ENCODE assay signal across 1 cellular context in the genomic region with DNA sequence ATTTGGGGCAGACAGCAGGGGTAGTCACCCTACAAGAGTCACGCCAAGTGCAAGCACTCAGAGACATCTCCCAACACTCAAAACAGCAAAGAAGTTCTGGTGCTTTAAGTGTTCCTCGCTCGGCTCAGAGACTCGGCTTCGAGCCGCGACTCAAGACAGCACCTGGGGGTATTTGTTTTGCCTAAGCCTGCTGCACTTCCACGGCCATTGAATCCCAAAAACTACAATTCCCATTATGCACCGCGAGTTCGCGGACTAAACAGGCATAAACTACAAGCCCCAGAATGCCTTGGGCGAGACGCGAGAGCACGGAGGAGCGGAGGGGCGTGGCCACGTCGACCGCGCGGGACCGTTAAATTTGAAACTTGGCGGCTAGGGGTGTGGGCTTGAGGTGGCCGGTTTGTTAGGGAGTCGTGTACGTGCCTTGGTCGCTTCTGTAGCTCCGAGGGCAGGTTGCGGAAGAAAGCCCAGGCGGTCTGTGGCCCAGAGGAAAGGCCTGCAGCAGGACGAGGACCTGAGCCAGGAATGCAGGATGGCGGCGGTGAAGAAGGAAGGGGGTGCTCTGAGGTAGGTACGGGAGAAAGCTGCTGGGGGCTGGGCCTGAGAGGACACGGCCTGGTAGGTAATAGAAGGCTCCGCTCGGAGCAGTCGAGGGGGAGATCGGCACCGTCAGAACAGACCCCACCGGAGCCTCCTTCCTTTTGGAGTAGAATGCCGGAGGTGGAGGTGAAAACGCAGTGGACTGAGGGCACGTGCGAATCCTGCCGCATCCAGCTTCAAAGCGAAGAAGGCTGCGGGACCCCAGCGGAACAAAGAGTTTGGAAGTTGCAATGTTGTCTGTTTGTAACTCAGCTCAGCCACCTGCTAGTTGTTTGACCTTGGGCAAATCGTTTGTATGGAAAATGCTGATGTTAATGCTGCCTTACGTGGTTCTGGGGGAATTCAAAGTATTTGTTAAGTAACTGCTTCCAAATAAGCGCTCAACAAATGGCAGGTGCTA.
A peak's percentile ranks its signal among the peaks of the same experiment; 100 is the strongest.
TF ChIP-seq lines count a peak whose summit lies in the region.

BUB1B (plus strand) TSS at position 381 of the 1,000 bp plus-strand sequence; CDS start at position 533, 152 bp downstream.

TF ChIP-seq in HepG2, 621 proteins besides CTCF, POLR2A, EP300 and RAD21 (continued from another document and continues in another):
- TF ChIP-seq, protein P1, sequence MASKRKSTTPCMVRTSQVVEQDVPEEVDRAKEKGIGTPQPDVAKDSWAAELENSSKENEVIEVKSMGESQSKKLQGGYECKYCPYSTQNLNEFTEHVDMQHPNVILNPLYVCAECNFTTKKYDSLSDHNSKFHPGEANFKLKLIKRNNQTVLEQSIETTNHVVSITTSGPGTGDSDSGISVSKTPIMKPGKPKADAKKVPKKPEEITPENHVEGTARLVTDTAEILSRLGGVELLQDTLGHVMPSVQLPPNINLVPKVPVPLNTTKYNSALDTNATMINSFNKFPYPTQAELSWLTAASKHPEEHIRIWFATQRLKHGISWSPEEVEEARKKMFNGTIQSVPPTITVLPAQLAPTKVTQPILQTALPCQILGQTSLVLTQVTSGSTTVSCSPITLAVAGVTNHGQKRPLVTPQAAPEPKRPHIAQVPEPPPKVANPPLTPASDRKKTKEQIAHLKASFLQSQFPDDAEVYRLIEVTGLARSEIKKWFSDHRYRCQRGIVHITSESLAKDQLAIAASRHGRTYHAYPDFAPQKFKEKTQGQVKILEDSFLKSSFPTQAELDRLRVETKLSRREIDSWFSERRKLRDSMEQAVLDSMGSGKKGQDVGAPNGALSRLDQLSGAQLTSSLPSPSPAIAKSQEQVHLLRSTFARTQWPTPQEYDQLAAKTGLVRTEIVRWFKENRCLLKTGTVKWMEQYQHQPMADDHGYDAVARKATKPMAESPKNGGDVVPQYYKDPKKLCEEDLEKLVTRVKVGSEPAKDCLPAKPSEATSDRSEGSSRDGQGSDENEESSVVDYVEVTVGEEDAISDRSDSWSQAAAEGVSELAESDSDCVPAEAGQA (IDR thresholded peaks at IDR 0.05; ENCODE audit: low read depth) = peak; percentile 82
- TF ChIP-seq, protein P1 (CRISPR knock-in tag; IDR thresholded peaks at IDR 0.05; ENCODE audit: borderline replicate concordance) = no peak
- TF ChIP-seq ZNF570 (CRISPR knock-in tag; IDR thresholded peaks at IDR 0.05; ENCODE audit: borderline replicate concordance) (no peak), ZNF496 (CRISPR knock-in tag; IDR thresholded peaks at IDR 0.05; ENCODE audit: insufficient replicate concordance) (no peak), RXRB (CRISPR knock-in tag; IDR thresholded peaks at IDR 0.05; ENCODE audit: borderline replicate concordance) (peak; percentile 58; the same call in 1 of the 2 replicates), ZNF703 (CRISPR knock-in tag; IDR thresholded peaks at IDR 0.05; ENCODE audit: borderline replicate concordance) (no peak), ZNF737 (CRISPR knock-in tag; IDR thresholded peaks at IDR 0.05; ENCODE audit: borderline replicate concordance) (no peak), PHF21A (CRISPR knock-in tag; IDR thresholded peaks at IDR 0.05) (no peak), ZBTB10 (CRISPR knock-in tag; IDR thresholded peaks at IDR 0.05; ENCODE audit: borderline replicate concordance) (no peak), SOX5 (CRISPR knock-in tag; IDR thresholded peaks at IDR 0.05; ENCODE audit: borderline replicate concordance) (no peak; the same call in 1 of the 2 replicates), LBX2 (CRISPR knock-in tag; IDR thresholded peaks at IDR 0.05; ENCODE audit: borderline replicate concordance) (no peak), FIP1L1 (IDR thresholded peaks at IDR 0.05; ENCODE audit: borderline replicate concordance, insufficient read depth, low read depth, low read length) (no peak), ZNF224 (CRISPR knock-in tag; IDR thresholded peaks at IDR 0.05) (no peak), REXO4 (CRISPR knock-in tag; IDR thresholded peaks at IDR 0.05; ENCODE audit: borderline replicate concordance) (peak; percentile 85; the same call in 1 of the 2 replicates), ZNF709 (CRISPR knock-in tag; IDR thresholded peaks at IDR 0.05) (peak; percentile 37; the same call in 1 of the 2 replicates), TP53 (CRISPR knock-in tag; conservative IDR thresholded peaks at IDR 0.05) (no peak), MIXL1 (CRISPR knock-in tag; IDR thresholded peaks at IDR 0.05) (peak; percentile 70; the same call in 1 of the 2 replicates), ZNF580 (CRISPR knock-in tag; IDR thresholded peaks at IDR 0.05; ENCODE audit: borderline replicate concordance, low read depth) (no peak; the same call in 1 of the 2 replicates)
- TF ChIP-seq, protein P2, sequence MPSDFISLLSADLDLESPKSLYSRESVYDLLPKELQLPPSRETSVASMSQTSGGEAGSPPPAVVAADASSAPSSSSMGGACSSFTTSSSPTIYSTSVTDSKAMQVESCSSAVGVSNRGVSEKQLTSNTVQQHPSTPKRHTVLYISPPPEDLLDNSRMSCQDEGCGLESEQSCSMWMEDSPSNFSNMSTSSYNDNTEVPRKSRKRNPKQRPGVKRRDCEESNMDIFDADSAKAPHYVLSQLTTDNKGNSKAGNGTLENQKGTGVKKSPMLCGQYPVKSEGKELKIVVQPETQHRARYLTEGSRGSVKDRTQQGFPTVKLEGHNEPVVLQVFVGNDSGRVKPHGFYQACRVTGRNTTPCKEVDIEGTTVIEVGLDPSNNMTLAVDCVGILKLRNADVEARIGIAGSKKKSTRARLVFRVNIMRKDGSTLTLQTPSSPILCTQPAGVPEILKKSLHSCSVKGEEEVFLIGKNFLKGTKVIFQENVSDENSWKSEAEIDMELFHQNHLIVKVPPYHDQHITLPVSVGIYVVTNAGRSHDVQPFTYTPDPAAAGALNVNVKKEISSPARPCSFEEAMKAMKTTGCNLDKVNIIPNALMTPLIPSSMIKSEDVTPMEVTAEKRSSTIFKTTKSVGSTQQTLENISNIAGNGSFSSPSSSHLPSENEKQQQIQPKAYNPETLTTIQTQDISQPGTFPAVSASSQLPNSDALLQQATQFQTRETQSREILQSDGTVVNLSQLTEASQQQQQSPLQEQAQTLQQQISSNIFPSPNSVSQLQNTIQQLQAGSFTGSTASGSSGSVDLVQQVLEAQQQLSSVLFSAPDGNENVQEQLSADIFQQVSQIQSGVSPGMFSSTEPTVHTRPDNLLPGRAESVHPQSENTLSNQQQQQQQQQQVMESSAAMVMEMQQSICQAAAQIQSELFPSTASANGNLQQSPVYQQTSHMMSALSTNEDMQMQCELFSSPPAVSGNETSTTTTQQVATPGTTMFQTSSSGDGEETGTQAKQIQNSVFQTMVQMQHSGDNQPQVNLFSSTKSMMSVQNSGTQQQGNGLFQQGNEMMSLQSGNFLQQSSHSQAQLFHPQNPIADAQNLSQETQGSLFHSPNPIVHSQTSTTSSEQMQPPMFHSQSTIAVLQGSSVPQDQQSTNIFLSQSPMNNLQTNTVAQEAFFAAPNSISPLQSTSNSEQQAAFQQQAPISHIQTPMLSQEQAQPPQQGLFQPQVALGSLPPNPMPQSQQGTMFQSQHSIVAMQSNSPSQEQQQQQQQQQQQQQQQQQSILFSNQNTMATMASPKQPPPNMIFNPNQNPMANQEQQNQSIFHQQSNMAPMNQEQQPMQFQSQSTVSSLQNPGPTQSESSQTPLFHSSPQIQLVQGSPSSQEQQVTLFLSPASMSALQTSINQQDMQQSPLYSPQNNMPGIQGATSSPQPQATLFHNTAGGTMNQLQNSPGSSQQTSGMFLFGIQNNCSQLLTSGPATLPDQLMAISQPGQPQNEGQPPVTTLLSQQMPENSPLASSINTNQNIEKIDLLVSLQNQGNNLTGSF (CRISPR knock-in tag; IDR thresholded peaks at IDR 0.05) = peak; percentile 17; the same call in 1 of the 2 replicates
- TF ChIP-seq, protein P3, sequence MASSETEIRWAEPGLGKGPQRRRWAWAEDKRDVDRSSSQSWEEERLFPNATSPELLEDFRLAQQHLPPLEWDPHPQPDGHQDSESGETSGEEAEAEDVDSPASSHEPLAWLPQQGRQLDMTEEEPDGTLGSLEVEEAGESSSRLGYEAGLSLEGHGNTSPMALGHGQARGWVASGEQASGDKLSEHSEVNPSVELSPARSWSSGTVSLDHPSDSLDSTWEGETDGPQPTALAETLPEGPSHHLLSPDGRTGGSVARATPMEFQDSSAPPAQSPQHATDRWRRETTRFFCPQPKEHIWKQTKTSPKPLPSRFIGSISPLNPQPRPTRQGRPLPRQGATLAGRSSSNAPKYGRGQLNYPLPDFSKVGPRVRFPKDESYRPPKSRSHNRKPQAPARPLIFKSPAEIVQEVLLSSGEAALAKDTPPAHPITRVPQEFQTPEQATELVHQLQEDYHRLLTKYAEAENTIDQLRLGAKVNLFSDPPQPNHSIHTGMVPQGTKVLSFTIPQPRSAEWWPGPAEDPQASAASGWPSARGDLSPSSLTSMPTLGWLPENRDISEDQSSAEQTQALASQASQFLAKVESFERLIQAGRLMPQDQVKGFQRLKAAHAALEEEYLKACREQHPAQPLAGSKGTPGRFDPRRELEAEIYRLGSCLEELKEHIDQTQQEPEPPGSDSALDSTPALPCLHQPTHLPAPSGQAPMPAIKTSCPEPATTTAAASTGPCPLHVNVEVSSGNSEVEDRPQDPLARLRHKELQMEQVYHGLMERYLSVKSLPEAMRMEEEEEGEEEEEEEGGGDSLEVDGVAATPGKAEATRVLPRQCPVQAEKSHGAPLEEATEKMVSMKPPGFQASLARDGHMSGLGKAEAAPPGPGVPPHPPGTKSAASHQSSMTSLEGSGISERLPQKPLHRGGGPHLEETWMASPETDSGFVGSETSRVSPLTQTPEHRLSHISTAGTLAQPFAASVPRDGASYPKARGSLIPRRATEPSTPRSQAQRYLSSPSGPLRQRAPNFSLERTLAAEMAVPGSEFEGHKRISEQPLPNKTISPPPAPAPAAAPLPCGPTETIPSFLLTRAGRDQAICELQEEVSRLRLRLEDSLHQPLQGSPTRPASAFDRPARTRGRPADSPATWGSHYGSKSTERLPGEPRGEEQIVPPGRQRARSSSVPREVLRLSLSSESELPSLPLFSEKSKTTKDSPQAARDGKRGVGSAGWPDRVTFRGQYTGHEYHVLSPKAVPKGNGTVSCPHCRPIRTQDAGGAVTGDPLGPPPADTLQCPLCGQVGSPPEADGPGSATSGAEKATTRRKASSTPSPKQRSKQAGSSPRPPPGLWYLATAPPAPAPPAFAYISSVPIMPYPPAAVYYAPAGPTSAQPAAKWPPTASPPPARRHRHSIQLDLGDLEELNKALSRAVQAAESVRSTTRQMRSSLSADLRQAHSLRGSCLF (CRISPR knock-in tag; IDR thresholded peaks at IDR 0.05; ENCODE audit: borderline replicate concordance) = no peak
- TF ChIP-seq, protein P4, sequence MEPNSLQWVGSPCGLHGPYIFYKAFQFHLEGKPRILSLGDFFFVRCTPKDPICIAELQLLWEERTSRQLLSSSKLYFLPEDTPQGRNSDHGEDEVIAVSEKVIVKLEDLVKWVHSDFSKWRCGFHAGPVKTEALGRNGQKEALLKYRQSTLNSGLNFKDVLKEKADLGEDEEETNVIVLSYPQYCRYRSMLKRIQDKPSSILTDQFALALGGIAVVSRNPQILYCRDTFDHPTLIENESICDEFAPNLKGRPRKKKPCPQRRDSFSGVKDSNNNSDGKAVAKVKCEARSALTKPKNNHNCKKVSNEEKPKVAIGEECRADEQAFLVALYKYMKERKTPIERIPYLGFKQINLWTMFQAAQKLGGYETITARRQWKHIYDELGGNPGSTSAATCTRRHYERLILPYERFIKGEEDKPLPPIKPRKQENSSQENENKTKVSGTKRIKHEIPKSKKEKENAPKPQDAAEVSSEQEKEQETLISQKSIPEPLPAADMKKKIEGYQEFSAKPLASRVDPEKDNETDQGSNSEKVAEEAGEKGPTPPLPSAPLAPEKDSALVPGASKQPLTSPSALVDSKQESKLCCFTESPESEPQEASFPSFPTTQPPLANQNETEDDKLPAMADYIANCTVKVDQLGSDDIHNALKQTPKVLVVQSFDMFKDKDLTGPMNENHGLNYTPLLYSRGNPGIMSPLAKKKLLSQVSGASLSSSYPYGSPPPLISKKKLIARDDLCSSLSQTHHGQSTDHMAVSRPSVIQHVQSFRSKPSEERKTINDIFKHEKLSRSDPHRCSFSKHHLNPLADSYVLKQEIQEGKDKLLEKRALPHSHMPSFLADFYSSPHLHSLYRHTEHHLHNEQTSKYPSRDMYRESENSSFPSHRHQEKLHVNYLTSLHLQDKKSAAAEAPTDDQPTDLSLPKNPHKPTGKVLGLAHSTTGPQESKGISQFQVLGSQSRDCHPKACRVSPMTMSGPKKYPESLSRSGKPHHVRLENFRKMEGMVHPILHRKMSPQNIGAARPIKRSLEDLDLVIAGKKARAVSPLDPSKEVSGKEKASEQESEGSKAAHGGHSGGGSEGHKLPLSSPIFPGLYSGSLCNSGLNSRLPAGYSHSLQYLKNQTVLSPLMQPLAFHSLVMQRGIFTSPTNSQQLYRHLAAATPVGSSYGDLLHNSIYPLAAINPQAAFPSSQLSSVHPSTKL (CRISPR knock-in tag; IDR thresholded peaks at IDR 0.05) = no peak; the same call in 1 of the 2 replicates
